ENCODE assay signal across 1 cellular context in genomic region chr6:149033454-149034241, GRCh38.
TF ChIP-seq lines count a peak whose summit lies in the region.

No MANE protein-coding gene starts in this region.

TF ChIP-seq in GM12878, 131 proteins besides CTCF, POLR2A, EP300 and RAD21 (continued from another document and continues in another):
- TF ChIP-seq ZBTB11 (CRISPR knock-in tag; IDR thresholded peaks at IDR 0.05), result no peak
- TF ChIP-seq HSF1 (IDR thresholded peaks at IDR 0.05; ENCODE audit: low read depth, low read length), result peak; percentile 82
- no peak for TF ChIP-seq YBX1 (IDR thresholded peaks at IDR 0.05)
- TF ChIP-seq E2F8 (IDR thresholded peaks at IDR 0.05; ENCODE audit: low read depth, partially characterized antibody), result no peak
- peak; percentile 41; the same call in 1 of the 2 replicates for TF ChIP-seq PAX5 (IDR thresholded peaks at IDR 0.05; ENCODE audit: borderline replicate concordance, low read depth, low read length)
- TF ChIP-seq MAX (IDR thresholded peaks at IDR 0.05; ENCODE audit: low read depth, low read length), result peak; percentile 61; the same call in 1 of the 2 replicates
- no peak for TF ChIP-seq KDM1A (IDR thresholded peaks at IDR 0.05; ENCODE audit: borderline replicate concordance)
- no peak for TF ChIP-seq MYB (IDR thresholded peaks at IDR 0.05; ENCODE audit: borderline replicate concordance, low read depth, low read length)
- TF ChIP-seq ZNF592 (IDR thresholded peaks at IDR 0.05), result peak; percentile 66; the same call in 1 of the 2 replicates
- no peak for TF ChIP-seq ZNF622 (IDR thresholded peaks at IDR 0.05)
- no peak for TF ChIP-seq CHD1 (IDR thresholded peaks at IDR 0.05; ENCODE audit: low read depth, low read length)
- TF ChIP-seq BCL3 (IDR thresholded peaks at IDR 0.05; ENCODE audit: borderline replicate concordance, insufficient read depth, low read depth, low read length, poor library complexity, severe bottlenecking), result peak; percentile 69
- TF ChIP-seq ESRRA (IDR thresholded peaks at IDR 0.05; ENCODE audit: low read length), result no peak
- TF ChIP-seq BCL11A (IDR thresholded peaks at IDR 0.05; ENCODE audit: low read depth, low read length), result peak; percentile 51
- TF ChIP-seq RAD51 (IDR thresholded peaks at IDR 0.05), result peak; percentile 66; the same call in 1 of the 2 replicates
- no peak; the same call in 1 of the 2 replicates for TF ChIP-seq IKZF1 (conservative IDR thresholded peaks at IDR 0.05)
- peak; percentile 14 for TF ChIP-seq RELB (IDR thresholded peaks at IDR 0.05; ENCODE audit: low read depth)
- TF ChIP-seq MEF2B (IDR thresholded peaks at IDR 0.05; ENCODE audit: partially characterized antibody, poor library complexity, severe bottlenecking), result no peak
- TF ChIP-seq SMARCA5 (IDR thresholded peaks at IDR 0.05), result 0 out of 2 replicates have a peak, but pooled peaks have one; percentile 30
- no peak for TF ChIP-seq NFXL1 (IDR thresholded peaks at IDR 0.05; ENCODE audit: borderline replicate concordance)
- peak; percentile 58; the same call in 1 of the 2 replicates for TF ChIP-seq IRF4 (IDR thresholded peaks at IDR 0.05; ENCODE audit: low read depth, low read length)
- no peak for TF ChIP-seq SREBF2 (IDR thresholded peaks at IDR 0.05; ENCODE audit: low read length)
- TF ChIP-seq MYC (IDR thresholded peaks at IDR 0.05; ENCODE audit: insufficient read depth, insufficient read length, insufficient replicate concordance, low read length, severe bottlenecking), result no peak
- TF ChIP-seq FOXM1 (IDR thresholded peaks at IDR 0.05; ENCODE audit: low read depth, low read length), result no peak; the same call in 1 of the 2 replicates
- TF ChIP-seq MEF2A (IDR thresholded peaks at IDR 0.05; ENCODE audit: insufficient read depth, low read depth, low read length), result 0 out of 2 replicates have a peak, but pooled peaks have one; percentile 38
- TF ChIP-seq JUNB (IDR thresholded peaks at IDR 0.05), result peak; percentile 38; the same call in 1 of the 2 replicates
- TF ChIP-seq ZNF207 (IDR thresholded peaks at IDR 0.05; ENCODE audit: borderline replicate concordance), result no peak
- peak; percentile 38; the same call in 1 of the 2 replicates for TF ChIP-seq ZBTB40 (IDR thresholded peaks at IDR 0.05; ENCODE audit: borderline replicate concordance)
- no peak for TF ChIP-seq RELA (IDR thresholded peaks at IDR 0.05; ENCODE audit: borderline replicate concordance, partially characterized antibody)
- TF ChIP-seq SUZ12 (IDR thresholded peaks at IDR 0.05; ENCODE audit: unreplicated experiment), result no peak
- TF ChIP-seq CBX3 (IDR thresholded peaks at IDR 0.05; ENCODE audit: borderline replicate concordance, low read depth), result no peak
- TF ChIP-seq JUND (IDR thresholded peaks at IDR 0.05; ENCODE audit: low read depth, low read length), result no peak
- TF ChIP-seq ASH2L (IDR thresholded peaks at IDR 0.05; ENCODE audit: borderline replicate concordance, low read depth), result no peak
- TF ChIP-seq BHLHE40 (IDR thresholded peaks at IDR 0.05; ENCODE audit: borderline replicate concordance in 1 of 2, low read depth in 2 of 2, low read length in 1 of 2), result peak; percentile 82 to 83
- TF ChIP-seq GATAD2B (conservative IDR thresholded peaks at IDR 0.05; ENCODE audit: low read depth), result no peak
- peak; percentile 6; the same call in 1 of the 2 replicates for TF ChIP-seq MTA3 (IDR thresholded peaks at IDR 0.05; ENCODE audit: borderline replicate concordance, low read length)
- TF ChIP-seq ZSCAN29 (IDR thresholded peaks at IDR 0.05), result no peak
